ENCODE assay signal across 1 cellular context in genomic region chr12:62802981-62803380, GRCh38.
TF ChIP-seq lines count a peak whose summit lies in the region.

No MANE protein-coding gene starts in this region.

TF ChIP-seq in H1, 55 proteins besides CTCF, POLR2A, EP300 and RAD21:
- TF ChIP-seq PHF8 (conservative IDR thresholded peaks at IDR 0.05; ENCODE audit: low read depth, low read length) (no peak), TAF7 (optimal IDR thresholded peaks at IDR 0.05; ENCODE audit: borderline replicate concordance, low read depth, low read length) (no peak), FOSL1 (IDR thresholded peaks at IDR 0.05; ENCODE audit: insufficient read depth, low read depth, low read length) (no peak), POU5F1 (IDR thresholded peaks at IDR 0.05; ENCODE audit: low read depth, low read length) (no peak), NRF1 (IDR thresholded peaks at IDR 0.05; ENCODE audit: low read depth, low read length) (no peak), EZH2 (IDR thresholded peaks at IDR 0.05; ENCODE audit: low read depth, low read length, severe bottlenecking) (no peak), YY1 (IDR thresholded peaks at IDR 0.05; ENCODE audit: low read depth, low read length) (no peak), CREB1 (IDR thresholded peaks at IDR 0.05) (no peak), KDM1A (IDR thresholded peaks at IDR 0.05; ENCODE audit: borderline replicate concordance, low read length) (no peak), MAX (IDR thresholded peaks at IDR 0.05) (no peak), SP4 (IDR thresholded peaks at IDR 0.05; ENCODE audit: low read length) (no peak), CHD1 (IDR thresholded peaks at IDR 0.05; ENCODE audit: low read depth, low read length) (no peak), TAF1 (IDR thresholded peaks at IDR 0.05; ENCODE audit: low read depth, low read length) (no peak), CEBPB (IDR thresholded peaks at IDR 0.05; ENCODE audit: low read depth, low read length) (no peak), RBBP5 (IDR thresholded peaks at IDR 0.05; ENCODE audit: borderline replicate concordance, low read depth, low read length) (no peak)
